Comparison of ENCODE assay signal across 1 cellular context in the genomic region with DNA sequence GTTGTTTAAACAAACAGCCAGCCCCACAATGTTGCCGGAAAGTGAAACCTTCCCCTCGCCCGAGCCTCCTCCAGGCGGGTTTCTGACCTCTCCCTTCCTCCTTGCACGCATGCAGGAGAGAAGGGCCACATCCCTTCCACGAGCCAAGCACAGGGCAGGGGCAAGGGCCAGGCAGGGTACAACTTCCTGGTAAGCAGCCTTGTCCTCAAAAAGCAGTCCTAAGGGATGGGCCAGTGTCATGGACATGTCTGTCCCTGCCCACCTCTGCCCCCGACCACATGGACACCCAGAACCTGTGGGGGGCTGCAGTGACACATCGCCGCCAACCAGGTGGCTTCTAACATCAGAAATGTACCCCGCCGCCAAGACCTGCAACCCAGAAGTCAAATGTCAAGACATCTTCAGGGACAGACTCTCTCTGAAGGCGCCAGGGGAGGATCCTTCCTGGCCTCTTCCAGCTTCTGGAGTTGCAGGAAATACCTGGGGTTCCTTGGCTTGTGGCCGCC.
TF ChIP-seq lines count a peak whose summit lies in the region.

No MANE protein-coding gene starts in this region.

TF ChIP-seq in GM23338, 12 proteins besides CTCF, POLR2A, EP300 and RAD21:
- TF ChIP-seq, protein P1, sequence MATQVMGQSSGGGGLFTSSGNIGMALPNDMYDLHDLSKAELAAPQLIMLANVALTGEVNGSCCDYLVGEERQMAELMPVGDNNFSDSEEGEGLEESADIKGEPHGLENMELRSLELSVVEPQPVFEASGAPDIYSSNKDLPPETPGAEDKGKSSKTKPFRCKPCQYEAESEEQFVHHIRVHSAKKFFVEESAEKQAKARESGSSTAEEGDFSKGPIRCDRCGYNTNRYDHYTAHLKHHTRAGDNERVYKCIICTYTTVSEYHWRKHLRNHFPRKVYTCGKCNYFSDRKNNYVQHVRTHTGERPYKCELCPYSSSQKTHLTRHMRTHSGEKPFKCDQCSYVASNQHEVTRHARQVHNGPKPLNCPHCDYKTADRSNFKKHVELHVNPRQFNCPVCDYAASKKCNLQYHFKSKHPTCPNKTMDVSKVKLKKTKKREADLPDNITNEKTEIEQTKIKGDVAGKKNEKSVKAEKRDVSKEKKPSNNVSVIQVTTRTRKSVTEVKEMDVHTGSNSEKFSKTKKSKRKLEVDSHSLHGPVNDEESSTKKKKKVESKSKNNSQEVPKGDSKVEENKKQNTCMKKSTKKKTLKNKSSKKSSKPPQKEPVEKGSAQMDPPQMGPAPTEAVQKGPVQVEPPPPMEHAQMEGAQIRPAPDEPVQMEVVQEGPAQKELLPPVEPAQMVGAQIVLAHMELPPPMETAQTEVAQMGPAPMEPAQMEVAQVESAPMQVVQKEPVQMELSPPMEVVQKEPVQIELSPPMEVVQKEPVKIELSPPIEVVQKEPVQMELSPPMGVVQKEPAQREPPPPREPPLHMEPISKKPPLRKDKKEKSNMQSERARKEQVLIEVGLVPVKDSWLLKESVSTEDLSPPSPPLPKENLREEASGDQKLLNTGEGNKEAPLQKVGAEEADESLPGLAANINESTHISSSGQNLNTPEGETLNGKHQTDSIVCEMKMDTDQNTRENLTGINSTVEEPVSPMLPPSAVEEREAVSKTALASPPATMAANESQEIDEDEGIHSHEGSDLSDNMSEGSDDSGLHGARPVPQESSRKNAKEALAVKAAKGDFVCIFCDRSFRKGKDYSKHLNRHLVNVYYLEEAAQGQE (IDR thresholded peaks at IDR 0.05; ENCODE audit: unreplicated experiment), result no peak
- no peak for TF ChIP-seq JUNB (IDR thresholded peaks at IDR 0.05; ENCODE audit: unreplicated experiment)
- TF ChIP-seq STAT1 (IDR thresholded peaks at IDR 0.05; ENCODE audit: unreplicated experiment), result no peak
- no peak for TF ChIP-seq ZNF331 (CRISPR knock-in tag; IDR thresholded peaks at IDR 0.05; ENCODE audit: low read depth)
- TF ChIP-seq ZNF114 (CRISPR knock-in tag; IDR thresholded peaks at IDR 0.05), result no peak
- TF ChIP-seq EZH2phosphoT487 (IDR thresholded peaks at IDR 0.05; ENCODE audit: unreplicated experiment), result no peak
- TF ChIP-seq, protein P2, sequence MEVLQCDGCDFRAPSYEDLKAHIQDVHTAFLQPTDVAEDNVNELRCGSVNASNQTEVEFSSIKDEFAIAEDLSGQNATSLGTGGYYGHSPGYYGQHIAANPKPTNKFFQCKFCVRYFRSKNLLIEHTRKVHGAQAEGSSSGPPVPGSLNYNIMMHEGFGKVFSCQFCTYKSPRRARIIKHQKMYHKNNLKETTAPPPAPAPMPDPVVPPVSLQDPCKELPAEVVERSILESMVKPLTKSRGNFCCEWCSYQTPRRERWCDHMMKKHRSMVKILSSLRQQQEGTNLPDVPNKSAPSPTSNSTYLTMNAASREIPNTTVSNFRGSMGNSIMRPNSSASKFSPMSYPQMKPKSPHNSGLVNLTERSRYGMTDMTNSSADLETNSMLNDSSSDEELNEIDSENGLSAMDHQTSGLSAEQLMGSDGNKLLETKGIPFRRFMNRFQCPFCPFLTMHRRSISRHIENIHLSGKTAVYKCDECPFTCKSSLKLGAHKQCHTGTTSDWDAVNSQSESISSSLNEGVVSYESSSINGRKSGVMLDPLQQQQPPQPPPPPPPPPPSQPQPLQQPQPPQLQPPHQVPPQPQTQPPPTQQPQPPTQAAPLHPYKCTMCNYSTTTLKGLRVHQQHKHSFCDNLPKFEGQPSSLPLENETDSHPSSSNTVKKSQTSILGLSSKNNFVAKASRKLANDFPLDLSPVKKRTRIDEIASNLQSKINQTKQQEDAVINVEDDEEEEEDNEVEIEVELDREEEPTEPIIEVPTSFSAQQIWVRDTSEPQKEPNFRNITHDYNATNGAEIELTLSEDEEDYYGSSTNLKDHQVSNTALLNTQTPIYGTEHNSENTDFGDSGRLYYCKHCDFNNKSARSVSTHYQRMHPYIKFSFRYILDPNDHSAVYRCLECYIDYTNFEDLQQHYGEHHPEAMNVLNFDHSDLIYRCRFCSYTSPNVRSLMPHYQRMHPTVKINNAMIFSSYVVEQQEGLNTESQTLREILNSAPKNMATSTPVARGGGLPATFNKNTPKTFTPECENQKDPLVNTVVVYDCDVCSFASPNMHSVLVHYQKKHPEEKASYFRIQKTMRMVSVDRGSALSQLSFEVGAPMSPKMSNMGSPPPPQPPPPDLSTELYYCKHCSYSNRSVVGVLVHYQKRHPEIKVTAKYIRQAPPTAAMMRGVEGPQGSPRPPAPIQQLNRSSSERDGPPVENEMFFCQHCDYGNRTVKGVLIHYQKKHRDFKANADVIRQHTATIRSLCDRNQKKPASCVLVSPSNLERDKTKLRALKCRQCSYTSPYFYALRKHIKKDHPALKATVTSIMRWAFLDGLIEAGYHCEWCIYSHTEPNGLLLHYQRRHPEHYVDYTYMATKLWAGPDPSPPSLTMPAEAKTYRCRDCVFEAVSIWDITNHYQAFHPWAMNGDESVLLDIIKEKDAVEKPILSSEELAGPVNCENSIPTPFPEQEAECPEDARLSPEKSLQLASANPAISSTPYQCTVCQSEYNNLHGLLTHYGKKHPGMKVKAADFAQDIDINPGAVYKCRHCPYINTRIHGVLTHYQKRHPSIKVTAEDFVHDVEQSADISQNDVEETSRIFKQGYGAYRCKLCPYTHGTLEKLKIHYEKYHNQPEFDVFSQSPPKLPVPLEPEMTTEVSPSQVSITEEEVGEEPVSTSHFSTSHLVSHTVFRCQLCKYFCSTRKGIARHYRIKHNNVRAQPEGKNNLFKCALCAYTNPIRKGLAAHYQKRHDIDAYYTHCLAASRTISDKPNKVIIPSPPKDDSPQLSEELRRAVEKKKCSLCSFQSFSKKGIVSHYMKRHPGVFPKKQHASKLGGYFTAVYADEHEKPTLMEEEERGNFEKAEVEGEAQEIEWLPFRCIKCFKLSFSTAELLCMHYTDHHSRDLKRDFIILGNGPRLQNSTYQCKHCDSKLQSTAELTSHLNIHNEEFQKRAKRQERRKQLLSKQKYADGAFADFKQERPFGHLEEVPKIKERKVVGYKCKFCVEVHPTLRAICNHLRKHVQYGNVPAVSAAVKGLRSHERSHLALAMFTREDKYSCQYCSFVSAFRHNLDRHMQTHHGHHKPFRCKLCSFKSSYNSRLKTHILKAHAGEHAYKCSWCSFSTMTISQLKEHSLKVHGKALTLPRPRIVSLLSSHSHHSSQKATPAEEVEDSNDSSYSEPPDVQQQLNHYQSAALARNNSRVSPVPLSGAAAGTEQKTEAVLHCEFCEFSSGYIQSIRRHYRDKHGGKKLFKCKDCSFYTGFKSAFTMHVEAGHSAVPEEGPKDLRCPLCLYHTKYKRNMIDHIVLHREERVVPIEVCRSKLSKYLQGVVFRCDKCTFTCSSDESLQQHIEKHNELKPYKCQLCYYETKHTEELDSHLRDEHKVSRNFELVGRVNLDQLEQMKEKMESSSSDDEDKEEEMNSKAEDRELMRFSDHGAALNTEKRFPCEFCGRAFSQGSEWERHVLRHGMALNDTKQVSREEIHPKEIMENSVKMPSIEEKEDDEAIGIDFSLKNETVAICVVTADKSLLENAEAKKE (CRISPR knock-in tag; IDR thresholded peaks at IDR 0.05), result no peak
- no peak for TF ChIP-seq CREB1 (CRISPR knock-in tag; IDR thresholded peaks at IDR 0.05; ENCODE audit: low read depth)
